In genomic region chr20:58229198-58229802, GRCh38 we compare ENCODE assay signal across 10 cellular contexts. TPM values are rescaled to one million over a fixed set of nuclear protein-coding genes. Genes with fewer than 3 reads are reported as not detected.
DNase-seq lines count a peak whose midpoint lies in the region; ATAC-seq and TF ChIP-seq lines count a peak whose summit lies in the region.
"Had no signal": no experiment of that assay in that cellular context is flagged by ENCODE, and none has a peak within 500 bp of the region (broad histone marks: within the 10 kb centered on the region; RNA-seq: fewer than 3 reads in every experiment).

No MANE protein-coding gene starts in this region.

- H3K36me3 ChIP-seq in BE2C = no peaks in the 10 kb centered on the region
- H3K36me3 ChIP-seq in H7 (replicated peaks; ENCODE audit: control insufficient read depth, insufficient read depth, low read length) = 0 out of 2 replicates have a peak, but pooled peaks cover 1% of the 10 kb centered on the region

- no peak overlapping the region for H3K27ac Mint-ChIP-seq in activated naive CD8-positive, alpha-beta T cell treated with anti-CD3 and anti-CD28 coated beads, Interleukin-2, amount 10 ng/mL, durations not matched to agents 7 days and 5 days
- peak overlapping the region; percentile 42 for H3K27ac Mint-ChIP-seq in memory B cell

- H3K4me3 Mint-ChIP-seq in activated naive CD8-positive, alpha-beta T cell treated with anti-CD3 and anti-CD28 coated beads, Interleukin-2, amount 10 ng/mL, durations not matched to agents 7 days and 5 days = peak overlapping the region; percentile 55
- H3K4me3 Mint-ChIP-seq in memory B cell = peak overlapping the region; percentile 24

- peak overlapping the region; percentile 56 for H3K4me3 ChIP-seq in BE2C (ENCODE audit: low read depth, low read length)
- peak overlapping the region; percentile 57 for H3K4me3 ChIP-seq in H7 (ENCODE audit: insufficient read depth, low read depth, low read length)
- H3K4me3 ChIP-seq: psoas muscle had no signal

- no peak for TF ChIP-seq CTCF in BE2C (IDR thresholded peaks at IDR 0.05; ENCODE audit: low read depth, low read length)

- intact Hi-C loops in posterior vena cava (cut with DNase I) = loop anchor here in 1 of 2 donors (10.0 kb wide), 1 partner anchor 64 kb away; no protein-coding TSS in a partner anchor

- no peaks in the 10 kb centered on the region for H3K9me3 ChIP-seq in BE2C
- H3K9me3 ChIP-seq: psoas muscle had no signal

- H3K4me1 ChIP-seq in BE2C = no peaks in the 10 kb centered on the region

- peaks cover 12% of the 10 kb centered on the region for H3K36me3 Mint-ChIP-seq in activated naive CD8-positive, alpha-beta T cell treated with anti-CD3 and anti-CD28 coated beads, Interleukin-2, amount 10 ng/mL, durations not matched to agents 7 days and 5 days
- H3K36me3 Mint-ChIP-seq in memory B cell = peaks cover 2% of the 10 kb centered on the region

- peaks cover 6% of the 10 kb centered on the region for H3K4me1 Mint-ChIP-seq in activated naive CD8-positive, alpha-beta T cell treated with anti-CD3 and anti-CD28 coated beads, Interleukin-2, amount 10 ng/mL, durations not matched to agents 7 days and 5 days
- peaks cover 6% of the 10 kb centered on the region for H3K4me1 Mint-ChIP-seq in memory B cell

- ATAC-seq in activated naive CD8-positive, alpha-beta T cell treated with anti-CD3 and anti-CD28 coated beads, Interleukin-2, amount 10 ng/mL, durations not matched to agents 7 days and 5 days (ENCODE audit: low read depth) = no peak
- no peak for ATAC-seq in memory B cell (ENCODE audit: low read depth)

- no peaks in the 10 kb centered on the region for H3K9me3 Mint-ChIP-seq in activated naive CD8-positive, alpha-beta T cell treated with anti-CD3 and anti-CD28 coated beads, Interleukin-2, amount 10 ng/mL, durations not matched to agents 7 days and 5 days
- no peaks in the 10 kb centered on the region for H3K9me3 Mint-ChIP-seq in memory B cell

- POLR2A ChIA-PET in activated naive CD8-positive, alpha-beta T cell treated with anti-CD3 and anti-CD28 coated beads, Interleukin-2, amount 10 ng/mL, durations not matched to agents 7 days and 5 days (lab: Charles Lee) = no interaction called here

- peaks cover 44% of the 10 kb centered on the region for H3K27me3 Mint-ChIP-seq in activated naive CD8-positive, alpha-beta T cell treated with anti-CD3 and anti-CD28 coated beads, Interleukin-2, amount 10 ng/mL, durations not matched to agents 7 days and 5 days
- H3K27me3 Mint-ChIP-seq in memory B cell = peaks cover 21% of the 10 kb centered on the region

- DNase-seq in BE2C (no peak), H7 (peak; percentile 76), memory B cell (ENCODE audit: low spot score in 2 of 2) (no peak), NCI-H1048 (lab: John Stamatoyannopoulos, UW) (no peak), MV-4-11 (lab: John Stamatoyannopoulos, UW) (no peak), retina (no peak), posterior vena cava (ENCODE audit: low spot score) (no peak)
- DNase-seq in activated naive CD8-positive, alpha-beta T cell treated with anti-CD3 and anti-CD28 coated beads, Interleukin-2, amount 10 ng/mL, durations not matched to agents 7 days and 5 days = no peak
- DNase-seq: head of caudate nucleus, psoas muscle had no signal

- H3K27me3 ChIP-seq in BE2C (peaks cover 5% of the 10 kb centered on the region; the same call in 1 of the 2 replicates), H7 (ENCODE audit: control insufficient read depth, insufficient read depth, low read length) (peaks cover 17% of the 10 kb centered on the region)

RNA-seq across cellular contexts. Expression of gene ANKRD60, which starts 0.8 kb away (rescaled TPM):
- not detected for polyA plus RNA-seq in BE2C (2012; ENCODE audit: insufficient read depth, insufficient read length, low read depth)
- not detected in 2 replicates for total RNA-seq in H7 (2014; rRNA removed; shearing (Covaris generic))
- total RNA-seq in activated naive CD8-positive, alpha-beta T cell treated with anti-CD3 and anti-CD28 coated beads, Interleukin-2, amount 10 ng/mL, durations not matched to agents 7 days and 5 days = not detected
- total RNA-seq in posterior vena cava = not detected
- total RNA-seq: psoas muscle had no signal
- polyA plus RNA-seq: psoas muscle had no signal
